Comparison of ENCODE assay signal across 20 cellular contexts in genomic region chr1:202645097-202645476, GRCh38.
"Had no signal": no experiment of that assay in that cellular context is flagged by ENCODE, and none has a peak within 500 bp of the region (broad histone marks: within the 10 kb centered on the region; RNA-seq: fewer than 3 reads in every experiment).

No MANE protein-coding gene starts in this region.

- H3K27ac ChIP-seq: brain microvascular endothelial cell, lower lobe of right lung, neutrophil, parathyroid adenoma, tibial artery, uterus had no signal

- H3K4me3 ChIP-seq: lower lobe of right lung, tibial artery, uterus had no signal

- H3K9ac ChIP-seq: parathyroid adenoma had no signal

- DNase-seq: activated CD4-positive, alpha-beta T cell treated with anti-CD3 and anti-CD28 coated beads for 4 hours; activated CD8-positive, alpha-beta T cell treated with anti-CD3 and anti-CD28 coated beads for 36 hours; activated gamma-delta T cell; activated naive CD8-positive, alpha-beta T cell treated with anti-CD3 and anti-CD28 coated beads, Interleukin-2, amount 10 ng/mL, durations not matched to agents 7 days and 5 days; activated T-cell treated with anti-CD3 and anti-CD28 coated beads, Interleukin-2, amount 50 U/mL, for 72 hours; anterior cingulate cortex; brain microvascular endothelial cell; effector CD8-positive, alpha-beta T cell; foreskin fibroblast; hypothalamus; left cardiac atrium; lower lobe of right lung; retina; stimulated activated CD4-positive, alpha-beta T cell treated with anti-CD3 and anti-CD28 coated beads, Interleukin-2, amount 100 ng/mL, for 48 hours; stimulated activated naive CD4-positive, alpha-beta T cell; T-helper 2 cell; tibial artery; uterus had no signal

- H2AFZ ChIP-seq: parathyroid adenoma had no signal

- H3K36me3 ChIP-seq: brain microvascular endothelial cell, lower lobe of right lung, neutrophil, tibial artery, uterus had no signal

- H3K4me1 ChIP-seq: parathyroid adenoma had no signal

- H3K36me3 Mint-ChIP-seq: activated naive CD8-positive, alpha-beta T cell treated with anti-CD3 and anti-CD28 coated beads, Interleukin-2, amount 10 ng/mL, durations not matched to agents 7 days and 5 days had no signal

- H3K9me3 Mint-ChIP-seq: activated CD8-positive, alpha-beta T cell treated with anti-CD3 and anti-CD28 coated beads for 36 hours; activated naive CD8-positive, alpha-beta T cell treated with anti-CD3 and anti-CD28 coated beads, Interleukin-2, amount 10 ng/mL, durations not matched to agents 7 days and 5 days; activated T-cell treated with anti-CD3 and anti-CD28 coated beads, Interleukin-2, amount 50 U/mL, for 72 hours had no signal

- H3K9me3 ChIP-seq: lower lobe of right lung, neutrophil, tibial artery, uterus had no signal

- H3K79me2 ChIP-seq: parathyroid adenoma had no signal

- H3K27ac Mint-ChIP-seq: activated CD8-positive, alpha-beta T cell treated with anti-CD3 and anti-CD28 coated beads for 36 hours; activated naive CD8-positive, alpha-beta T cell treated with anti-CD3 and anti-CD28 coated beads, Interleukin-2, amount 10 ng/mL, durations not matched to agents 7 days and 5 days; activated T-cell treated with anti-CD3 and anti-CD28 coated beads, Interleukin-2, amount 50 U/mL, for 72 hours had no signal

- ATAC-seq: activated CD8-positive, alpha-beta T cell treated with anti-CD3 and anti-CD28 coated beads for 36 hours; activated T-cell treated with anti-CD3 and anti-CD28 coated beads, Interleukin-2, amount 50 U/mL, for 72 hours; lower lobe of right lung had no signal

- H3K4me3 Mint-ChIP-seq: activated naive CD8-positive, alpha-beta T cell treated with anti-CD3 and anti-CD28 coated beads, Interleukin-2, amount 10 ng/mL, durations not matched to agents 7 days and 5 days had no signal
